Comparison of ENCODE assay signal across 8 cellular contexts in genomic region chr15:101250331-101250730, GRCh38. TPM values are rescaled to one million over a fixed set of nuclear protein-coding genes. Genes with fewer than 3 reads are reported as not detected.
DNase-seq lines count a peak whose midpoint lies in the region; ATAC-seq and TF ChIP-seq lines count a peak whose summit lies in the region.

No MANE protein-coding gene starts in this region.

- H3K4me1 ChIP-seq in vagina = peaks cover 65% of the 10 kb centered on the region

- ATAC-seq in HG03442 (IDR thresholded peaks at IDR 0.05; ENCODE audit: unreplicated experiment) (no peak), HG03378 (IDR thresholded peaks at IDR 0.05; ENCODE audit: unreplicated experiment) (no peak)

- no peaks in the 10 kb centered on the region for H3K9me3 ChIP-seq in vagina

- H3K36me3 ChIP-seq in vagina = no peaks in the 10 kb centered on the region

- intact Hi-C loops in vagina (cut with DNase I) = loop anchor here (2.0 to 10.0 kb wide), 2 partner anchors 162 to 336 kb away; partner anchors contain the start of gene LRRK1

- H3K27ac ChIP-seq in vagina = peak overlapping the region; percentile 73

- TF ChIP-seq CTCF in NB4 (IDR thresholded peaks at IDR 0.05; ENCODE audit: low read depth, low read length) = no peak
- TF ChIP-seq CTCF in choroid plexus epithelial cell (conservative IDR thresholded peaks at IDR 0.05; ENCODE audit: low read depth, low read length) = peak; percentile 6
- no peak for TF ChIP-seq CTCF in vagina (IDR thresholded peaks at IDR 0.05)

- H3K27me3 ChIP-seq in vagina = no peaks in the 10 kb centered on the region

- H3K4me3 ChIP-seq in NB4 (ENCODE audit: low read depth, low read length) = peak overlapping the region; percentile 70
- H3K4me3 ChIP-seq in choroid plexus epithelial cell (ENCODE audit: low read depth, low read length) = peak overlapping the region; percentile 83
- H3K4me3 ChIP-seq in vagina = peak overlapping the region; percentile 73 to 95

- no peak for TF ChIP-seq POLR2A in NB4 (IDR thresholded peaks at IDR 0.05; ENCODE audit: extremely low read depth, insufficient read length)
- TF ChIP-seq POLR2A in vagina (IDR thresholded peaks at IDR 0.05) = no peak

- peak; percentile 75 for DNase-seq in ELR (ENCODE audit: low read depth)
- peak; percentile 51 for DNase-seq in NB4 (ENCODE audit: low read depth)
- DNase-seq in choroid plexus epithelial cell (ENCODE audit: low read depth) = peak; percentile 70
- peak; percentile 59 to 77 for DNase-seq in lung microvascular endothelial cell (ENCODE audit: low read depth in 2 of 2)
- DNase-seq in vagina (ENCODE audit: extremely low spot score in 2 of 2) = no peak
- DNase-seq in inferior parietal cortex (ENCODE audit: extremely low spot score) = no peak

RNA-seq across cellular contexts. Expression of gene CHSY1, which starts 1.5 kb away (rescaled TPM):
- total RNA-seq in lung microvascular endothelial cell = 22.2 and 31.9 TPM in 2 replicates
- total RNA-seq in vagina = 28.0 TPM

RNA-seq across cellular contexts. Expression of gene SELENOS, which starts 27.0 kb away (rescaled TPM):
- total RNA-seq in lung microvascular endothelial cell = 39.7 and 83.1 TPM in 2 replicates
- 47.6 TPM for total RNA-seq in vagina

RNA-seq across cellular contexts. Expression of gene SNRPA1, which starts 44.7 kb away (rescaled TPM):
- total RNA-seq in lung microvascular endothelial cell (9.2 and 9.5 TPM in 2 replicates), vagina (30.7 TPM)

Comparison
In these comparisons a context has a peak if more than half of its experiments do, and no peak if none do; other contexts are left out.
1. DNase-seq: peak in ELR (single experiment), NB4 (single experiment), choroid plexus epithelial cell (single experiment) and lung microvascular endothelial cell (2 of 2); none in vagina (0 of 2) and inferior parietal cortex (single experiment).
2. Peak in every context shown above with its lines, with median percentiles within 50 percentile points of each other: H3K4me3 ChIP-seq.